In the genomic region with DNA sequence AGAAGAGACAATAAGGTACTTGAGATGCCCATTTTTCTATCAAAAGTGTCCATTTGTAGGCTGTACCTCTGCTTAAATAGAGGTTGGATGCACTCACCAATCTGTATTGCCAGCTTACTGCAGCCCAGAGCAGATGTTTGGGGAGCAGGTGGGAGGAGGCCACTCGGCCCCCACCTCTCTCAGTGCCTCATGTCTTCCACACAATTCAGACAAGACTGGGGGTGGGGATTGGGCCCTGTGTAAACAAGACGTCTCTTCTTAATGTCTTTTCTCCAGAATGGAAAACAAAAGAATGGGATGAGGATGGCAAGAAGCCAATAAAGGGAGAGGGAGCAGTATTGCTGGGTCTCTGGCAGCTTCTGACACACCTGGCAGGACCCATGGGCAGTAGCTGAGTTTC, we compare ENCODE assay signal across 13 cellular contexts.
DNase-seq lines count a peak whose midpoint lies in the region; ATAC-seq and TF ChIP-seq lines count a peak whose summit lies in the region.
"Had no signal": no experiment of that assay in that cellular context is flagged by ENCODE, and none has a peak within 500 bp of the region (broad histone marks: within the 10 kb centered on the region; RNA-seq: fewer than 3 reads in every experiment).

No MANE protein-coding gene starts in this region.

- H3K4me3 ChIP-seq in coronary artery: no peak overlapping the region

- no peak for TF ChIP-seq CTCF in coronary artery (IDR thresholded peaks at IDR 0.05)

- peak overlapping the region; percentile 25 to 90 for H3K27ac ChIP-seq in coronary artery
- peak overlapping the region; percentile 36 for H3K27ac ChIP-seq in temporal lobe (ENCODE audit: low read depth, low read length)
- H3K27ac ChIP-seq: C4-2B had no signal

- DNase-seq in DMS153 (lab: John Stamatoyannopoulos, UW) (peak; percentile 31), DMS153 treated with DMSO at 0.1 percent for 48 hours (lab: John Stamatoyannopoulos, UW; ENCODE audit: unreplicated experiment) (no peak), NCI-H345 (lab: John Stamatoyannopoulos, UW) (peak; percentile 95), coronary artery (ENCODE audit: low spot score) (no peak), MV-4-11 (lab: John Stamatoyannopoulos, UW) (no peak), GF-D8 (lab: John Stamatoyannopoulos, UW) (no peak)
- DNase-seq: activated CD4-positive, alpha-beta memory T cell treated with anti-CD3 and anti-CD28 coated beads for 36 hours; H9; stimulated activated naive CD8-positive, alpha-beta T cell treated with anti-CD3 and anti-CD28 coated beads, Interleukin-15, Interleukin-2, amounts not matched to agents 100 U/mL and 50 U/mL, for 24 hours had no signal

- ATAC-seq in GM19351 (IDR thresholded peaks at IDR 0.05; ENCODE audit: unreplicated experiment): no peak
- ATAC-seq: HepG2; stimulated activated naive CD8-positive, alpha-beta T cell treated with anti-CD3 and anti-CD28 coated beads, Interleukin-15, Interleukin-2, amounts not matched to agents 100 U/mL and 50 U/mL, for 24 hours had no signal

Comparison
In these comparisons a context has a peak if more than half of its experiments do, and no peak if none do; other contexts are left out.
1. DNase-seq: peak in DMS153 (single experiment) and NCI-H345 (single experiment); none in DMS153 treated with DMSO at 0.1 percent for 48 hours (single experiment), coronary artery (single experiment), MV-4-11 (single experiment) and GF-D8 (single experiment).